33 cellular contexts compared by ENCODE assay signal in genomic region chr7:136666110-136666509, GRCh38.
"Had no signal": no experiment of that assay in that cellular context is flagged by ENCODE, and none has a peak within 500 bp of the region (broad histone marks: within the 10 kb centered on the region; RNA-seq: fewer than 3 reads in every experiment).

No MANE protein-coding gene starts in this region.

- H3K4me3 ChIP-seq: adrenal gland, body of pancreas, breast epithelium had no signal

- H3K27ac Mint-ChIP-seq: activated B cell treated with CpG ODN at 0.5 μM for 24 hours; activated CD4-positive, alpha-beta memory T cell treated with anti-CD3 and anti-CD28 coated beads for 36 hours; activated CD4-positive, alpha-beta T cell treated with anti-CD3 and anti-CD28 coated beads, Interleukin-2, amount 10 ng/mL, durations not matched to agents 24 days and 14 days; activated CD8-positive, alpha-beta T cell treated with anti-CD3 and anti-CD28 coated beads for 36 hours; activated naive CD4-positive, alpha-beta T cell treated with anti-CD3 and anti-CD28 coated beads for 36 hours; activated naive CD4-positive, alpha-beta T cell treated with anti-CD3 and anti-CD28 coated beads, Interleukin-2, amount 50 U/mL, for 72 hours; activated naive CD8-positive, alpha-beta T cell treated with anti-CD3 and anti-CD28 coated beads for 36 hours; activated T-cell treated with anti-CD3 and anti-CD28 coated beads, Interleukin-2, amount 50 U/mL, for 72 hours; activated T-helper 1 cell treated with anti-CD3 and anti-CD28 coated beads, Interleukin-12 subunit alpha, Interleukin-12 subunit beta, Interleukin-2, Interleukin-4 antibody, amounts not matched to agents 30 ng/mL and 10 ng/mL and 1 ng/mL, durations not matched to agents 14 hours and 24 hours and 36 hours; activated T-helper 17 cell treated with anti-CD3 and anti-CD28 coated beads, Interleukin-2, amount 50 U/mL, for 72 hours; T-helper 2 cell treated with Interferon-gamma antibody and Interleukin-4, amounts not matched to agents 5 μg/mL and 100 μg/mL, for 36 hours had no signal

- DNase-seq: activated B cell treated with CpG ODN at 0.5 μM for 24 hours; activated CD4-positive, alpha-beta memory T cell treated with anti-CD3 and anti-CD28 coated beads for 36 hours; activated CD4-positive, alpha-beta T cell treated with anti-CD3 and anti-CD28 coated beads for 4 hours; activated CD4-positive, alpha-beta T cell treated with anti-CD3 and anti-CD28 coated beads, Interleukin-2, amount 10 ng/mL, durations not matched to agents 24 days and 14 days; activated CD4-positive, alpha-beta T cell treated with anti-CD3 and anti-CD28 coated beads, Interleukin-2, amount 50 U/mL, for 1 hour; activated CD4-positive, alpha-beta T cell treated with anti-CD3 and anti-CD28 coated beads, Interleukin-2, amount 50 U/mL, for 4 hours; activated CD4-positive, CD25-positive, alpha-beta regulatory T cell treated with anti-CD3 and anti-CD28 coated beads, Interleukin-2, amount 50 U/mL, for 72 hours; activated CD8-positive, alpha-beta memory T cell treated with anti-CD3 and anti-CD28 coated beads, Interleukin-2, amount 50 U/mL, for 4 hours; activated CD8-positive, alpha-beta T cell treated with anti-CD3 and anti-CD28 coated beads for 36 hours; activated effector memory CD4-positive, alpha-beta T cell treated with anti-CD3 and anti-CD28 coated beads, Interleukin-2, amount 50 U/mL, for 16 hours; activated gamma-delta T cell treated with Interleukin-2 at 50 U/mL for 16 hours; activated naive CD4-positive, alpha-beta T cell; activated naive CD4-positive, alpha-beta T cell treated with anti-CD3 and anti-CD28 coated beads for 36 hours; activated naive CD4-positive, alpha-beta T cell treated with anti-CD3 and anti-CD28 coated beads, Interleukin-2, amount 50 U/mL, for 16 hours; activated naive CD8-positive, alpha-beta T cell treated with anti-CD3 and anti-CD28 coated beads for 36 hours; activated T-cell treated with anti-CD3 and anti-CD28 coated beads for 4 hours; activated T-cell treated with anti-CD3 and anti-CD28 coated beads, Interleukin-2, amount 50 U/mL, for 1 hour; activated T-cell treated with anti-CD3 and anti-CD28 coated beads, Interleukin-2, amount 50 U/mL, for 4 hours; activated T-cell treated with anti-CD3 and anti-CD28 coated beads, Interleukin-2, amount 50 U/mL, for 72 hours; adrenal gland; amniotic stem cell; aorta; body of pancreas; brain microvascular endothelial cell; central memory CD4-positive, alpha-beta T cell; T-helper 2 cell; T-helper 9 cell had no signal

- H3K27ac ChIP-seq: adrenal gland, body of pancreas, brain microvascular endothelial cell, breast epithelium, VCaP had no signal

- H3K36me3 ChIP-seq: adrenal gland, brain microvascular endothelial cell, breast epithelium had no signal

- H3K9me3 Mint-ChIP-seq: activated B cell treated with CpG ODN at 0.5 μM for 24 hours; activated CD4-positive, alpha-beta T cell treated with anti-CD3 and anti-CD28 coated beads, Interleukin-2, amount 10 ng/mL, durations not matched to agents 24 days and 14 days; activated T-cell treated with anti-CD3 and anti-CD28 coated beads, Interleukin-2, amount 50 U/mL, for 4 hours had no signal

- H3K4me1 ChIP-seq: adrenal gland, body of pancreas, breast epithelium had no signal

- H3K4me3 Mint-ChIP-seq: activated B cell treated with CpG ODN at 0.5 μM for 24 hours; activated CD4-positive, alpha-beta memory T cell treated with anti-CD3 and anti-CD28 coated beads for 36 hours; activated CD4-positive, alpha-beta T cell treated with anti-CD3 and anti-CD28 coated beads, Interleukin-2, amount 10 ng/mL, durations not matched to agents 24 days and 14 days; activated CD8-positive, alpha-beta T cell treated with anti-CD3 and anti-CD28 coated beads for 36 hours; activated naive CD4-positive, alpha-beta T cell treated with anti-CD3 and anti-CD28 coated beads for 36 hours; activated naive CD8-positive, alpha-beta T cell treated with anti-CD3 and anti-CD28 coated beads for 36 hours; activated T-cell treated with anti-CD3 and anti-CD28 coated beads, Interleukin-2, amount 50 U/mL, for 4 hours; activated T-cell treated with anti-CD3 and anti-CD28 coated beads, Interleukin-2, amount 50 U/mL, for 72 hours; activated T-helper 1 cell treated with anti-CD3 and anti-CD28 coated beads, Interleukin-12 subunit alpha, Interleukin-12 subunit beta, Interleukin-2, Interleukin-4 antibody, amounts not matched to agents 30 ng/mL and 10 ng/mL and 1 ng/mL, durations not matched to agents 14 hours and 24 hours and 36 hours; activated T-helper 17 cell treated with anti-CD3 and anti-CD28 coated beads, Interleukin-2, amount 50 U/mL, for 72 hours; T-helper 2 cell treated with Interferon-gamma antibody and Interleukin-4, amounts not matched to agents 5 μg/mL and 100 μg/mL, for 36 hours had no signal

- H3K9me3 ChIP-seq: adrenal gland, body of pancreas had no signal

- H3K4me1 Mint-ChIP-seq: activated B cell treated with CpG ODN at 0.5 μM for 24 hours; activated CD4-positive, alpha-beta T cell treated with anti-CD3 and anti-CD28 coated beads, Interleukin-2, amount 10 ng/mL, durations not matched to agents 24 days and 14 days; activated naive CD8-positive, alpha-beta T cell treated with anti-CD3 and anti-CD28 coated beads for 36 hours; activated T-helper 17 cell treated with anti-CD3 and anti-CD28 coated beads, Interleukin-2, amount 50 U/mL, for 72 hours had no signal

- H3K36me3 Mint-ChIP-seq: activated CD4-positive, alpha-beta memory T cell treated with anti-CD3 and anti-CD28 coated beads for 36 hours; activated naive CD4-positive, alpha-beta T cell treated with anti-CD3 and anti-CD28 coated beads, Interleukin-2, amount 50 U/mL, for 72 hours; activated naive CD8-positive, alpha-beta T cell treated with anti-CD3 and anti-CD28 coated beads for 36 hours had no signal

- H3K27me3 ChIP-seq: adrenal gland, body of pancreas, brain microvascular endothelial cell, breast epithelium had no signal

- H3K27me3 Mint-ChIP-seq: activated B cell treated with CpG ODN at 0.5 μM for 24 hours; activated CD4-positive, alpha-beta memory T cell treated with anti-CD3 and anti-CD28 coated beads for 36 hours; activated CD4-positive, alpha-beta T cell treated with anti-CD3 and anti-CD28 coated beads, Interleukin-2, amount 10 ng/mL, durations not matched to agents 24 days and 14 days; activated CD8-positive, alpha-beta T cell treated with anti-CD3 and anti-CD28 coated beads for 36 hours; activated naive CD8-positive, alpha-beta T cell treated with anti-CD3 and anti-CD28 coated beads for 36 hours; activated T-helper 17 cell treated with anti-CD3 and anti-CD28 coated beads, Interleukin-2, amount 50 U/mL, for 72 hours had no signal

- ATAC-seq: activated CD8-positive, alpha-beta T cell treated with anti-CD3 and anti-CD28 coated beads for 36 hours; activated naive CD4-positive, alpha-beta T cell treated with anti-CD3 and anti-CD28 coated beads, Interleukin-2, amount 50 U/mL, for 72 hours; activated T-cell treated with anti-CD3 and anti-CD28 coated beads, Interleukin-2, amount 50 U/mL, for 4 hours; activated T-cell treated with anti-CD3 and anti-CD28 coated beads, Interleukin-2, amount 50 U/mL, for 72 hours; activated T-helper 17 cell treated with anti-CD3 and anti-CD28 coated beads, Interleukin-2, amount 50 U/mL, for 72 hours; body of pancreas had no signal
